1 cellular context compared by ENCODE assay signal in the genomic region with DNA sequence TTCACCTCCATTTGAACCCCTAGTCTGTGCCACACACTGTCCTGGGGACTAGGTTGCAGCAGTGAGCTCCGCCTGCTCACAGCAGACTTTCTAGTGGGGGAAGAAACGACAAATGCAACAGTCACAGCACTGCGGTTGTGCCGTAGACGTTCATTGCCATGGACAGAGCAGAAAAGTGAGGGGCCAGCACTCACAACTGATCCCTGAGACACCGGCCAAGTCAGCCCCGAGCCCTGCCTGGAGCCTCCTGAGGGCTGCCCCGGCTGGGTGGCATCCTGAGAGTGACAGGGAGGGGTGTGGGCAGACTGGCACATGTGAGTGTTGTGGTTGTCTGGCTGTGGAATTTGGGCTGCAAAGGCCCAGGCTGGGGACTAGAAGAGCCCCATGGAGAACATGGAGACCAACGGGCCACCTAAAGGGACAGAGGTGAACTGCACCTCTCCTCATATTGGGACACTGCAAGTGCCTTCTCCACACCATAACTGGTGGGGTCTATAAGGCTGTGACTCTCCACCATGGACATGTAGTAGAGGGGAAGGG.
TF ChIP-seq lines count a peak whose summit lies in the region.

No MANE protein-coding gene starts in this region.

TF ChIP-seq in GM12878, 131 proteins besides CTCF, POLR2A, EP300 and RAD21:
- no peak for TF ChIP-seq ZNF274 (IDR thresholded peaks at IDR 0.05; ENCODE audit: insufficient read depth, insufficient read length)
TF ChIP-seq in GM12878: peak in this region for 0.
